ENCODE assay signal across 16 cellular contexts in the genomic region with DNA sequence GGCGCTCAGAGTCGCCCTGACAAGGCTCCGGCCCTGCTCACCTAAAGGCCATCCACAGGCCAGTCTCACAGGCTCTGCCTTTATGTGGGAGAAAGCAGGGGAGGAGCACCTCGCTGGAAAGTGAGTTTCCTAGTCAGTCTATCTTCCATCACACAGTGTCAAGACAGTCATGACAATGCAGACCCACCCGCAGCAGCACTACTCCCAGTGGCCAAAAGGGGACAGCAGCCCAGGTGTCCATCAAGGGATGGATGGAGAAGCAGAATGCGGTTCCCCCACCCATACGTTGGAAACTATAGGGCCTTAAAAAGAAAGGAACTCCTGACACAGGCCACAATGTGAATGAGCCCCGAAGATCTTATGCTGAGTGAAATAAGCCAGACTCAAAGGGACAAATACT.
DNase-seq lines count a peak whose midpoint lies in the region; ATAC-seq and TF ChIP-seq lines count a peak whose summit lies in the region.
"Had no signal": no experiment of that assay in that cellular context is flagged by ENCODE, and none has a peak within 500 bp of the region (broad histone marks: within the 10 kb centered on the region; RNA-seq: fewer than 3 reads in every experiment).

No MANE protein-coding gene starts in this region.

- peaks cover 0 to 18% (median 0%) of the 10 kb centered on the region in 11 experiments; a peak in 4 of 22 replicates for H4K20me1 ChIP-seq in BLaER1 treated with 17β-estradiol and CSF1 and Interleukin-3, amounts not matched to agents 10 nM and 100 nM
- H4K20me1 ChIP-seq in GM23338 (replicated peaks; ENCODE audit: insufficient read depth) = no peaks in the 10 kb centered on the region

- POLR2A ChIA-PET in Panc1 (lab: Charles Lee) = no interaction called here

- no peak overlapping the region for H3K4me3 Mint-ChIP-seq in GM23338
- H3K4me3 Mint-ChIP-seq: CD4-positive, alpha-beta memory T cell; HFFc6 had no signal

- peaks cover 0 to 21% (median 0%) of the 10 kb centered on the region in 11 experiments; a peak in 4 of 22 replicates for H3K27me3 ChIP-seq in BLaER1 treated with 17β-estradiol and CSF1 and Interleukin-3, amounts not matched to agents 10 nM and 100 nM
- H3K27me3 ChIP-seq in GM23338 (ENCODE audit: insufficient read depth) (no peaks in the 10 kb centered on the region), Panc1 (ENCODE audit: control insufficient read depth, insufficient read depth, low read length) (peaks cover 21% of the 10 kb centered on the region)

- H3K4me2 ChIP-seq in BLaER1 treated with 17β-estradiol and CSF1 and Interleukin-3, amounts not matched to agents 10 nM and 100 nM = peak overlapping the region in 8 of 11 experiments; percentile 40 to 90 (median 68); a peak in 13 of 22 replicates
- no peak overlapping the region for H3K4me2 ChIP-seq in GM23338
- H3K4me2 ChIP-seq: A549 had no signal

- DNase-seq in GM23338 (ENCODE audit: low spot score) = peak; percentile 36
- no peak for DNase-seq in Panc1 (ENCODE audit: low read depth, low spot score)
- DNase-seq in iPS-NIHi7 (ENCODE audit: extremely low spot score) = peak; percentile 39
- no peak for DNase-seq in NCI-H2107 treated with DMSO at 0.1 percent for 48 hours (lab: John Stamatoyannopoulos, UW; ENCODE audit: unreplicated experiment)
- DNase-seq: CD4-positive, alpha-beta memory T cell; GM23248; HFFc6; NCI-H1105 treated with DMSO at 0.1 percent for 48 hours; NCI-H187; NCI-H526 treated with DMSO at 0.1 percent for 48 hours; SJCRH30; T-helper 2 cell had no signal

- H3K9me3 ChIP-seq in BLaER1 treated with 17β-estradiol and CSF1 and Interleukin-3, amounts not matched to agents 10 nM and 100 nM (replicated peaks in 1 of 11) = peaks cover 0 to 6% (median 0%) of the 10 kb centered on the region in 11 experiments; a peak in 2 of 22 replicates
- no peaks in the 10 kb centered on the region for H3K9me3 ChIP-seq in Panc1 (ENCODE audit: control insufficient read depth, insufficient read depth, low read depth, low read length)
- H3K9me3 ChIP-seq: A549, SJCRH30 had no signal

- peaks cover 3% of the 10 kb centered on the region; the same call in 1 of the 3 replicates for H3K9me3 Mint-ChIP-seq in GM23338
- H3K9me3 Mint-ChIP-seq: HFFc6 had no signal

- CTCF ChIA-PET in Panc1 (lab: Charles Lee) = no interaction called here

- peak; percentile 43 for ATAC-seq in GM23338
- ATAC-seq in Panc1 = 0 out of 2 replicates have a peak, but pooled peaks have one; percentile 46
- ATAC-seq in HG03571 (IDR thresholded peaks at IDR 0.05; ENCODE audit: unreplicated experiment) = no peak
- no peak for ATAC-seq in GM18909 (IDR thresholded peaks at IDR 0.05; ENCODE audit: poor library complexity, unreplicated experiment)

- H3K27me3 Mint-ChIP-seq in GM23338 (ENCODE audit: insufficient read depth, low read depth, poor library complexity) = peaks cover 15% of the 10 kb centered on the region

- no TSS peak for BruUV-seq in Panc1 (replicated peaks; lab: Mats Ljungman, UMichigan)

- no peaks in the 10 kb centered on the region for H3F3A ChIP-seq in GM23338 (replicated peaks; ENCODE audit: low read depth)

- H3K4me1 ChIP-seq in BLaER1 treated with 17β-estradiol and CSF1 and Interleukin-3, amounts not matched to agents 10 nM and 100 nM = peaks cover 21 to 88% (median 83%) of the 10 kb centered on the region in 10 experiments
- H3K4me1 ChIP-seq in GM23338 (ENCODE audit: insufficient read depth) (0 out of 2 replicates have a peak, but pooled peaks cover 3% of the 10 kb centered on the region), Panc1 (ENCODE audit: control insufficient read depth, insufficient read depth, low read length) (no peaks in the 10 kb centered on the region)
- H3K4me1 ChIP-seq: A549, SJCRH30 had no signal

- H3K36me3 Mint-ChIP-seq in GM23338 (ENCODE audit: low read depth) = no peaks in the 10 kb centered on the region
- H3K36me3 Mint-ChIP-seq: CD4-positive, alpha-beta memory T cell had no signal

- no peaks in the 10 kb centered on the region for H3K79me2 ChIP-seq in GM23338 (replicated peaks; ENCODE audit: insufficient read depth)

- TF ChIP-seq CTCF in GM23338 (conservative IDR thresholded peaks at IDR 0.05; ENCODE audit: low read depth in 2 of 2) (peak; percentile 32 to 43), Panc1 (IDR thresholded peaks at IDR 0.05) (no peak)

- H3K4me3 ChIP-seq in BLaER1 treated with 17β-estradiol and CSF1 and Interleukin-3, amounts not matched to agents 10 nM and 100 nM = no peak overlapping the region
- H3K4me3 ChIP-seq in GM23338 (no peak overlapping the region), Panc1 (ENCODE audit: low read depth in 2 of 2, low read length in 2 of 2) (no peak overlapping the region)
- H3K4me3 ChIP-seq: A549, GM23248, SJCRH30 had no signal

- intact Hi-C loops in Panc1 (cut with micrococcal nuclease; ENCODE audit: unreplicated experiment) = no loop called here

- no peak overlapping the region for H3K27ac Mint-ChIP-seq in GM23338
- H3K27ac Mint-ChIP-seq: CD4-positive, alpha-beta memory T cell; HFFc6 had no signal

- no peaks in the 10 kb centered on the region for H3K36me3 ChIP-seq in BLaER1 treated with 17β-estradiol and CSF1 and Interleukin-3, amounts not matched to agents 10 nM and 100 nM
- H3K36me3 ChIP-seq in GM23338 (ENCODE audit: insufficient read depth) (no peaks in the 10 kb centered on the region), Panc1 (ENCODE audit: control insufficient read depth, insufficient read depth, low read length) (no peaks in the 10 kb centered on the region)
- H3K36me3 ChIP-seq: SJCRH30 had no signal

- peaks cover 14% of the 10 kb centered on the region for H3K4me1 Mint-ChIP-seq in GM23338
- H3K4me1 Mint-ChIP-seq: CD4-positive, alpha-beta memory T cell had no signal

- no peaks in the 10 kb centered on the region for H3K9me2 ChIP-seq in GM23338 (ENCODE audit: insufficient read depth)

- H3K27ac ChIP-seq in BLaER1 treated with 17β-estradiol and CSF1 and Interleukin-3, amounts not matched to agents 10 nM and 100 nM = no peak overlapping the region
- no peak overlapping the region for H3K27ac ChIP-seq in GM23338 (ENCODE audit: low read depth)
- no peak overlapping the region for H3K27ac ChIP-seq in Panc1 (ENCODE audit: low read length)
- H3K27ac ChIP-seq: A549, GM23248, SJCRH30 had no signal

- H2AFZ ChIP-seq in GM23338 = no peak overlapping the region
- H2AFZ ChIP-seq: GM23248 had no signal

- no peak overlapping the region for H3K9ac ChIP-seq in BLaER1 treated with 17β-estradiol and CSF1 and Interleukin-3, amounts not matched to agents 10 nM and 100 nM
- H3K9ac ChIP-seq: GM23248 had no signal

- in situ Hi-C loops in Panc1 (cut with HindIII; ENCODE audit: low pct_unique_long_range_greater_than_20kb, low sequenced_read_pairs) = no loop called here

TF ChIP-seq in GM23338, 12 proteins besides CTCF, POLR2A, EP300 and RAD21 (continues in another document):
- TF ChIP-seq EZH2phosphoT487 (IDR thresholded peaks at IDR 0.05; ENCODE audit: unreplicated experiment) (no peak), EZH2 (IDR thresholded peaks at IDR 0.05; ENCODE audit: low read depth, unreplicated experiment) (no peak), JUNB (IDR thresholded peaks at IDR 0.05; ENCODE audit: unreplicated experiment) (no peak), STAT1 (IDR thresholded peaks at IDR 0.05; ENCODE audit: unreplicated experiment) (no peak), NANOG (IDR thresholded peaks at IDR 0.05; ENCODE audit: borderline replicate concordance) (no peak), CREB1 (CRISPR knock-in tag; IDR thresholded peaks at IDR 0.05; ENCODE audit: low read depth) (no peak), POLR2AphosphoS5 (IDR thresholded peaks at IDR 0.05; ENCODE audit: low read depth) (no peak), ZNF331 (CRISPR knock-in tag; IDR thresholded peaks at IDR 0.05; ENCODE audit: low read depth) (no peak)
- TF ChIP-seq, protein P1, sequence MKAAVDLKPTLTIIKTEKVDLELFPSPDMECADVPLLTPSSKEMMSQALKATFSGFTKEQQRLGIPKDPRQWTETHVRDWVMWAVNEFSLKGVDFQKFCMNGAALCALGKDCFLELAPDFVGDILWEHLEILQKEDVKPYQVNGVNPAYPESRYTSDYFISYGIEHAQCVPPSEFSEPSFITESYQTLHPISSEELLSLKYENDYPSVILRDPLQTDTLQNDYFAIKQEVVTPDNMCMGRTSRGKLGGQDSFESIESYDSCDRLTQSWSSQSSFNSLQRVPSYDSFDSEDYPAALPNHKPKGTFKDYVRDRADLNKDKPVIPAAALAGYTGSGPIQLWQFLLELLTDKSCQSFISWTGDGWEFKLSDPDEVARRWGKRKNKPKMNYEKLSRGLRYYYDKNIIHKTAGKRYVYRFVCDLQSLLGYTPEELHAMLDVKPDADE (IDR thresholded peaks at IDR 0.05) = no peak

Comparison
In these comparisons a context has a peak if more than half of its experiments do, and no peak if none do; other contexts are left out.
1. ATAC-seq: peak in GM23338 (single experiment) and Panc1 (single experiment); none in HG03571 (single experiment) and GM18909 (single experiment).
2. DNase-seq: peak in GM23338 (single experiment) and iPS-NIHi7 (single experiment); none in Panc1 (single experiment) and NCI-H2107 treated with DMSO at 0.1 percent for 48 hours (single experiment).